Comparison of ENCODE assay signal across 1 cellular context in genomic region chr12:12997734-12998133, GRCh38.
TF ChIP-seq lines count a peak whose summit lies in the region.

No MANE protein-coding gene starts in this region.

TF ChIP-seq in HepG2, 621 proteins besides CTCF, POLR2A, EP300 and RAD21:
- TF ChIP-seq, protein P1, sequence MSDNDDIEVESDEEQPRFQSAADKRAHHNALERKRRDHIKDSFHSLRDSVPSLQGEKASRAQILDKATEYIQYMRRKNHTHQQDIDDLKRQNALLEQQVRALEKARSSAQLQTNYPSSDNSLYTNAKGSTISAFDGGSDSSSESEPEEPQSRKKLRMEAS (IDR thresholded peaks at IDR 0.05): no peak
- TF ChIP-seq ZNF572 (CRISPR knock-in tag; IDR thresholded peaks at IDR 0.05) (no peak), ZNF20 (CRISPR knock-in tag; IDR thresholded peaks at IDR 0.05) (no peak), ZNF431 (CRISPR knock-in tag; IDR thresholded peaks at IDR 0.05; ENCODE audit: borderline replicate concordance, low read depth) (no peak), DR1 (CRISPR knock-in tag; IDR thresholded peaks at IDR 0.05) (no peak), MTERF4 (CRISPR knock-in tag; IDR thresholded peaks at IDR 0.05) (no peak)
